In the genomic region with DNA sequence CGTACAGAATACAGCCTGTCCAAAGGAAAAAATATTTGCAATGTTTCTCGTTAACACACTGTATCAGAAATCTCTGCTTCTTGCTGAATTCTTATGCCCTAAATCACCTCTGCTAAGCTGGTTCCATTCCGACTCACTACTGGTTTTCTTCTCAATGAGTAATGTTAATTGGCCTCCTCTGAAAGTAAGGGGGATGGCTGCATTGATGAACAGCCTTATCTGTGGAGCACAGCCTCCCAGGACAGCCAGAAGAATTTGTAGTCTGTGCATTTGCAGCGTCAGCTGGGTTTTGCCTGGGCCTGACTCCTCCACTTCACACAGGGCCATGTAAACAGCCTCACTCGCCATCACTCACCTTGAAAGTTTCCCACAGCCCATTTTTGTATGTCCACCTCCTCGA, we compare ENCODE assay signal across 16 cellular contexts.
DNase-seq lines count a peak whose midpoint lies in the region; ATAC-seq and TF ChIP-seq lines count a peak whose summit lies in the region.
"Had no signal": no experiment of that assay in that cellular context is flagged by ENCODE, and none has a peak within 500 bp of the region (broad histone marks: within the 10 kb centered on the region; RNA-seq: fewer than 3 reads in every experiment).

No MANE protein-coding gene starts in this region.

- no peaks in the 10 kb centered on the region for H3K9me3 ChIP-seq in tibial artery
- H3K9me3 ChIP-seq: neutrophil had no signal

- TF ChIP-seq CTCF in tibial artery (IDR thresholded peaks at IDR 0.05), result no peak

- DNase-seq in left cardiac atrium (no peak), cardiac septum (ENCODE audit: low spot score) (no peak), amniotic epithelial cell (ENCODE audit: low read depth) (peak; percentile 91), islet precursor cell (peak; percentile 97), tibial artery (no peak), retina (no peak), NCI-H2107 treated with DMSO at 0.1 percent for 48 hours (lab: John Stamatoyannopoulos, UW; ENCODE audit: unreplicated experiment) (no peak), COR-L47 (lab: John Stamatoyannopoulos, UW) (no peak)
- DNase-seq: activated CD4-positive, alpha-beta T cell treated with anti-CD3 and anti-CD28 coated beads, Interleukin-2, amount 50 U/mL, for 1 hour; activated naive CD4-positive, alpha-beta T cell treated with anti-CD3 and anti-CD28 coated beads for 36 hours; effector memory CD4-positive, alpha-beta T cell; NCI-H1048; NCI-H524; stimulated activated CD4-positive, alpha-beta T cell treated with anti-CD3 and anti-CD28 coated beads, Interleukin-2, amount 100 ng/mL, for 24 hours had no signal

- no peaks in the 10 kb centered on the region for H3K36me3 ChIP-seq in tibial artery
- H3K36me3 ChIP-seq: BLaER1, neutrophil had no signal

- H3K27me3 ChIP-seq in tibial artery, result no peaks in the 10 kb centered on the region
- H3K27me3 ChIP-seq: BLaER1 had no signal

- ATAC-seq in left cardiac atrium, result peak; percentile 50 to 95

- H3K4me1 ChIP-seq in tibial artery, result peaks cover 0 to 27% (median 2%) of the 10 kb centered on the region in 4 donors

- H3K27ac ChIP-seq in tibial artery, result peak overlapping the region; percentile 26 to 43
- H3K27ac ChIP-seq: BLaER1, neutrophil had no signal

- intact Hi-C loops in left cardiac atrium (cut with DNase I), result no loop called here
- intact Hi-C loops in cardiac septum (cut with DNase I), result no loop called here
- intact Hi-C loops in tibial artery (cut with DNase I; ENCODE audit: low total_unique reads), result no loop called here

- no peak overlapping the region for H3K4me3 ChIP-seq in tibial artery
- H3K4me3 ChIP-seq: BLaER1 had no signal

Comparison
In these comparisons a context has a peak if more than half of its experiments do, and no peak if none do; other contexts are left out.
1. DNase-seq: peak in amniotic epithelial cell (single experiment) and islet precursor cell (single experiment); none in left cardiac atrium (single experiment), cardiac septum (single experiment), tibial artery (0 of 2), retina (single experiment), NCI-H2107 treated with DMSO at 0.1 percent for 48 hours (single experiment) and COR-L47 (single experiment).